16 cellular contexts compared by ENCODE assay signal in the genomic region with DNA sequence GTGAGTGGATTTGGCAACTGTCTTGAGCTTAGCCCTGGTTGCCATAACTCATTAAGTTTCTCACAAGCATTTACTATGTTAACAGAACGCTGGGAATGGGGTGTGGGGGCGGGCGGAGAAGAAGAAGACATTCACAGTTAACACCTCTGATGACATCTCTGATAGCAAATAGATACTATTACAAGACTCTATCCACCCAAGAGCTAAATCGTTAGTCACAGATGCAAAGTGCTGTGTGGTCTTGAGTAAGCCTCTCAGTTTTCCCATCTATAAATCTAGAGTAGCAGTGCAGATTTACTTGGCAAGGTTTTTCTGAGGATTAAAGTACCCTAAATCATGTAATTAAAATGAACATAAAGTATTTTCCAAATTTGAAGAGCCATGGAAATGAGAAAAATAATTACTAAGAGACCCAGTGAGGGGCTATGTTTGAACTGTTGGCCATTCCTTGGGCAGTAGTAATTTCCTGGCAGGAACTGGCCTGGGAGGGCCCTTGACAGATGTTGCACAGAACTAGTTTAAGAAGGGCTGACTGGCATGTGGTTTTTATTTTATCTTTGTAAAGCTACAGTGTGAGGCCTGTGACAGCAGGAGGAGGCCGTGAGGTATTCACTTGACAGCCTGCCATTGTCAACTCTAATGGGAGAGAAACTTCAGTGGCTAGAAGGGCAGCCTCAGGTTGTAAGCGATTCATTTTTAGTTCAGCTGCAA. TPM values are rescaled to one million over a fixed set of nuclear protein-coding genes. Genes with fewer than 3 reads are reported as not detected.
DNase-seq lines count a peak whose midpoint lies in the region; ATAC-seq and TF ChIP-seq lines count a peak whose summit lies in the region.
"Had no signal": no experiment of that assay in that cellular context is flagged by ENCODE, and none has a peak within 500 bp of the region (broad histone marks: within the 10 kb centered on the region; RNA-seq: fewer than 3 reads in every experiment).

No MANE protein-coding gene starts in this region.

- H3K4me1 Mint-ChIP-seq in brain (peaks cover 38% of the 10 kb centered on the region), type B pancreatic cell (ENCODE audit: unreplicated experiment) (peaks cover 19% of the 10 kb centered on the region), H9 (peaks cover 0 to 4% of the 10 kb centered on the region in 2 experiments; a peak in 1 of 4 replicates)

- no peak overlapping the region for H2BK5ac ChIP-seq in H9 (ENCODE audit: insufficient read length, low read length)

- H3K27ac ChIP-seq in left ventricle myocardium inferior (replicated peaks), result peak overlapping the region; percentile 76
- no peak overlapping the region for H3K27ac ChIP-seq in H9 (ENCODE audit: insufficient read length, low read depth, low read length)
- H3K27ac ChIP-seq: esophagus squamous epithelium, pancreas, SJSA1, WERI-Rb-1 had no signal

- no peak overlapping the region for H2AFZ ChIP-seq in H9 (ENCODE audit: low read length)

- H3K14ac ChIP-seq in H9 (ENCODE audit: insufficient read depth, low read length), result no peak overlapping the region

- peaks cover 50% of the 10 kb centered on the region for H3K4me1 ChIP-seq in left ventricle myocardium inferior
- no peaks in the 10 kb centered on the region for H3K4me1 ChIP-seq in H9 (ENCODE audit: insufficient read depth, low read length)
- H3K4me1 ChIP-seq: esophagus squamous epithelium, pancreas had no signal

- H3K9me3 ChIP-seq in left ventricle myocardium inferior (replicated peaks), result no peaks in the 10 kb centered on the region
- H3K9me3 ChIP-seq in H9 (ENCODE audit: control insufficient read depth, low read depth, low read length), result no peaks in the 10 kb centered on the region
- H3K9me3 ChIP-seq: esophagus squamous epithelium, pancreas, SJSA1 had no signal

- H3K27ac Mint-ChIP-seq in brain, result peak overlapping the region in 4 of 5 experiments; percentile 23 to 89 (median 64)
- peak overlapping the region; percentile 26 for H3K27ac Mint-ChIP-seq in type B pancreatic cell
- H3K27ac Mint-ChIP-seq in H9, result no peak overlapping the region; a peak in 1 of 7 replicates
- H3K27ac Mint-ChIP-seq: activated T-cell treated with anti-CD3 and anti-CD28 coated beads, Interleukin-2, amount 50 U/mL, for 24 hours had no signal

- H3K36me3 ChIP-seq in left ventricle myocardium inferior, result no peaks in the 10 kb centered on the region
- H3K36me3 ChIP-seq: esophagus squamous epithelium, pancreas, SJSA1, WERI-Rb-1 had no signal

- no peaks in the 10 kb centered on the region for H3K27me3 ChIP-seq in left ventricle myocardium inferior (ENCODE audit: low read depth)
- no peaks in the 10 kb centered on the region for H3K27me3 ChIP-seq in H9 (ENCODE audit: insufficient read depth, low read length)
- H3K27me3 ChIP-seq: esophagus squamous epithelium, pancreas, SJSA1 had no signal

- intact Hi-C loops in left ventricle myocardium inferior (cut with micrococcal nuclease), result no loop called here

- H4K5ac ChIP-seq in H9 (ENCODE audit: insufficient read length, low read depth, low read length), result no peak overlapping the region

- no peaks in the 10 kb centered on the region for H4K20me1 ChIP-seq in H9 (ENCODE audit: control insufficient read depth, insufficient read depth, insufficient read length)

- no peak overlapping the region for H2BK20ac ChIP-seq in H9 (ENCODE audit: low read depth, low read length, poor library complexity, severe bottlenecking)

- no peak overlapping the region for H2BK12ac ChIP-seq in H9 (ENCODE audit: insufficient read length, low read depth, low read length)

- H3K4me3 Mint-ChIP-seq in brain (no peak overlapping the region), type B pancreatic cell (no peak overlapping the region), H9 (no peak overlapping the region)
- H3K4me3 Mint-ChIP-seq: activated T-cell treated with anti-CD3 and anti-CD28 coated beads, Interleukin-2, amount 50 U/mL, for 24 hours had no signal

- no CpG with 5 or more reads among the region's 6 CpGs for WGBS in H9 (ENCODE audit: extremely low coverage, insufficient read length, low lambda C conversion rate)

- no peak overlapping the region for H3K9ac ChIP-seq in H9 (ENCODE audit: extremely low read depth, insufficient read length, low read length)

- H3K4me3 ChIP-seq in left ventricle myocardium inferior, result no peak overlapping the region
- H3K4me3 ChIP-seq: esophagus squamous epithelium, pancreas, SJSA1 had no signal

- no peak overlapping the region for H2BK120ac ChIP-seq in H9 (ENCODE audit: low read depth, low read length, poor library complexity, severe bottlenecking)

- H3K36me3 Mint-ChIP-seq in brain (peaks cover 3% of the 10 kb centered on the region), type B pancreatic cell (no peaks in the 10 kb centered on the region), H9 (ENCODE audit: insufficient read depth in 1 of 3, low read depth in 3 of 3) (no peaks in the 10 kb centered on the region)

- H3K9me3 Mint-ChIP-seq in brain (peaks cover 0 to 2% (median 0%) of the 10 kb centered on the region in 5 experiments), type B pancreatic cell (no peaks in the 10 kb centered on the region), H9 (no peaks in the 10 kb centered on the region)
- H3K9me3 Mint-ChIP-seq: activated T-cell treated with anti-CD3 and anti-CD28 coated beads, Interleukin-2, amount 50 U/mL, for 24 hours had no signal

- H3K27me3 Mint-ChIP-seq in brain, result no peaks in the 10 kb centered on the region
- H3K27me3 Mint-ChIP-seq in type B pancreatic cell, result peaks cover 5% of the 10 kb centered on the region
- H3K27me3 Mint-ChIP-seq in H9 (ENCODE audit: low read depth), result no peaks in the 10 kb centered on the region
- H3K27me3 Mint-ChIP-seq: activated T-cell treated with anti-CD3 and anti-CD28 coated beads, Interleukin-2, amount 50 U/mL, for 24 hours had no signal

- H3K4me2 ChIP-seq in H9 (ENCODE audit: insufficient read depth, insufficient read length, low read length), result no peak overlapping the region

- no peaks in the 10 kb centered on the region for H3K79me2 ChIP-seq in H9 (ENCODE audit: insufficient read depth, low read length)

- no peak overlapping the region for H3K18ac ChIP-seq in H9 (ENCODE audit: insufficient read length, low read depth, low read length)

- ATAC-seq in HG03175 (IDR thresholded peaks at IDR 0.05; ENCODE audit: unreplicated experiment) (no peak), esophagus mucosa (no peak)
- ATAC-seq: left lobe of liver, pancreas had no signal

- no peak overlapping the region for H3K56ac ChIP-seq in H9 (ENCODE audit: insufficient read length, low read depth, low read length)

- no peak overlapping the region for H4K91ac ChIP-seq in H9 (ENCODE audit: insufficient read length, low read depth, low read length)

- no peak overlapping the region for H3K4ac ChIP-seq in H9 (ENCODE audit: low read depth, low read length)

- no peak overlapping the region for H2BK15ac ChIP-seq in H9 (ENCODE audit: low read depth, low read length)

- no peak overlapping the region for H4K8ac ChIP-seq in H9 (replicated peaks; ENCODE audit: insufficient read length, low read depth, low read length)

- TF ChIP-seq CTCF in brain (conservative IDR thresholded peaks at IDR 0.05) (no peak), left ventricle myocardium inferior (IDR thresholded peaks at IDR 0.05; ENCODE audit: borderline replicate concordance) (no peak), type B pancreatic cell (conservative IDR thresholded peaks at IDR 0.05) (no peak), H9 (conservative IDR thresholded peaks at IDR 0.05) (no peak)

- no peaks in the 10 kb centered on the region for H3K79me1 ChIP-seq in H9 (ENCODE audit: insufficient read depth, low read depth, low read length, poor library complexity, severe bottlenecking)

- H3T11ph ChIP-seq in H9 (ENCODE audit: low read length), result no peak overlapping the region

- no peaks in the 10 kb centered on the region for H3K23me2 ChIP-seq in H9 (ENCODE audit: insufficient read length, low read depth, low read length, poor library complexity, severe bottlenecking)

- no peak overlapping the region for H2AK5ac ChIP-seq in H9 (ENCODE audit: insufficient read length, low read length)

- H3K23ac ChIP-seq in H9 (ENCODE audit: insufficient read length, low read depth, low read length), result no peak overlapping the region

- peak; percentile 67 for DNase-seq in HT1080 (ENCODE audit: low read depth)
- peak; percentile 37 for DNase-seq in left ventricle myocardium inferior
- no peak for DNase-seq in type B pancreatic cell (ENCODE audit: extremely low spot score, unreplicated experiment)
- no peak for DNase-seq in H9
- DNase-seq: activated T-cell treated with anti-CD3 and anti-CD28 coated beads, Interleukin-2, amount 50 U/mL, for 24 hours; Calu3; esophagus squamous epithelium; NCI-H510A treated with DMSO at 0.1 percent for 48 hours; pancreas; WERI-Rb-1 had no signal

RNA-seq across cellular contexts. Expression of a gene that starts 58.7 kb away (rescaled TPM):
- not detected in 2 replicates for total RNA-seq in HT1080 (2014; rRNA removed; shearing (Covaris generic))
- not detected in 2 replicates for polyA plus RNA-seq in HT1080 (2015; cell fraction: cytosol; rRNA removed)
- not detected in 2 replicates for polyA plus RNA-seq in HT1080 (2015; cell fraction: nucleus; rRNA removed)
- not detected for polyA plus RNA-seq in brain (ENCODE audit: insufficient read depth, low read depth, low replicate concordance)
- total RNA-seq in left ventricle myocardium inferior, result 0.11 TPM
- not detected in 2 replicates for total RNA-seq in type B pancreatic cell (ENCODE audit: low replicate concordance)
- not detected in 2 replicates for total RNA-seq in H9 (2021)
- not detected for total RNA-seq in esophagus mucosa
- total RNA-seq: bronchial epithelial cell, Calu3, esophagus squamous epithelium, left lobe of liver, pancreas, SJSA1 had no signal

Comparison
In these comparisons a context has a peak if more than half of its experiments do, and no peak if none do; other contexts are left out.
1. DNase-seq: peak in HT1080 (single experiment) and left ventricle myocardium inferior (single experiment); none in type B pancreatic cell (single experiment) and H9 (single experiment).
2. H3K27ac Mint-ChIP-seq: peak in brain (4 of 5) and type B pancreatic cell (single experiment); none in H9 (0 of 3).